Comparison of ENCODE assay signal across 27 cellular contexts in the genomic region with DNA sequence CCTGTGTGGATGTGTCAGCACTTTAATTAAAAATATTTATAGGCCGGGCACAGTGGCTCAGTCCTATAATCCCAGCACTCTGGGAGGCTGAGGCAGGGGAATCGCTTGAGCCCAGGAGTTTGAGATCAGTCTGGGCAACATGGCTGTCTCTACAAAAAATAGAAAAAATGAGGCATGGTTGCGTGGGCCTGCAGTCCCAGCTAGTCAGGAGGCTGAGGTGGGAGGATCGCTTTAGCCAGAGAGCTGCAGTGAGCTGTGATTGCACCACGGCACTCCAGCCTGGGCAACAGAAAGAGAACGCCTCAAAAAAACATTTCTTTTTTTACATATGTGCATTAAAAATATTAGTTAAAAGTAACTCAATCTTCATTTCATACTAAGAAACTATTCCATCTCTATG. TPM values are rescaled to one million over a fixed set of nuclear protein-coding genes. Genes with fewer than 3 reads are reported as not detected.
DNase-seq lines count a peak whose midpoint lies in the region; ATAC-seq, FAIRE-seq and TF ChIP-seq lines count a peak whose summit lies in the region.
"Had no signal": no experiment of that assay in that cellular context is flagged by ENCODE, and none has a peak within 500 bp of the region (broad histone marks: within the 10 kb centered on the region; RNA-seq: fewer than 3 reads in every experiment).

No MANE protein-coding gene starts in this region.

- H3K4me1 ChIP-seq in kidney (ENCODE audit: control insufficient read depth in 1 of 2, insufficient read depth in 1 of 2, low read depth in 1 of 2, low read length in 2 of 2) (no peaks in the 10 kb centered on the region), uterus (peaks cover 0 to 4% of the 10 kb centered on the region in 2 donors)

- H3K27me3 ChIP-seq in uterus = no peaks in the 10 kb centered on the region
- H3K27me3 ChIP-seq: BE2C had no signal

- H3K36me3 ChIP-seq in kidney (ENCODE audit: control insufficient read depth in 1 of 2, insufficient read depth in 2 of 2, low read length in 2 of 2) = peaks cover 17 to 24% of the 10 kb centered on the region in 2 donors
- H3K36me3 ChIP-seq in uterus = no peaks in the 10 kb centered on the region

- H3K27ac ChIP-seq in kidney (ENCODE audit: low read depth in 2 of 2, low read length in 2 of 2) = no peak overlapping the region
- H3K27ac ChIP-seq in uterus = peak overlapping the region; percentile 45 to 56
- H3K27ac ChIP-seq: GM23248 had no signal

- no peak for DNase-seq in central memory CD8-positive, alpha-beta T cell (ENCODE audit: low spot score in 2 of 2)
- DNase-seq in kidney = peak; percentile 6
- peak; percentile 7 for DNase-seq in posterior vena cava (ENCODE audit: low spot score)
- no peak for DNase-seq in uterus
- no peak for DNase-seq in effector CD8-positive, alpha-beta T cell (lab: John Stamatoyannopoulos, UW)
- DNase-seq: BE2C; CD8-positive, alpha-beta memory T cell; DMS 273 treated with DMSO at 0.1 percent for 48 hours; DMS79 treated with DMSO at 0.1 percent for 48 hours; GF-D8; GM23248; H7; KBM-7; MV-4-11; NCI-H1105 treated with DMSO at 0.1 percent for 48 hours; NCI-H146; NCI-H1930; NCI-H2107; NCI-H446; NCI-H524 treated with DMSO at 0.1 percent for 48 hours; NCI-H774; PC-3 had no signal

- no peak for ATAC-seq in central memory CD8-positive, alpha-beta T cell (replicated peaks; ENCODE audit: extremely low read depth, poor library complexity, severe bottlenecking)
- ATAC-seq in HG03520 (IDR thresholded peaks at IDR 0.05; ENCODE audit: unreplicated experiment) (no peak), GM19023 (IDR thresholded peaks at IDR 0.05; ENCODE audit: unreplicated experiment) (no peak)
- ATAC-seq in activated CD4-positive, CD25-positive, alpha-beta regulatory T cell treated with anti-CD3 and anti-CD28 coated beads, Interleukin-2, amount 50 U/mL, for 24 hours = no peak
- ATAC-seq: PC-3 had no signal

- H3K36me3 Mint-ChIP-seq in central memory CD8-positive, alpha-beta T cell (ENCODE audit: insufficient read depth) = peaks cover 27% of the 10 kb centered on the region

- no peak overlapping the region for H3K9ac ChIP-seq in kidney (ENCODE audit: low read length in 2 of 2)
- H3K9ac ChIP-seq: GM23248 had no signal

- no peak overlapping the region for H3K4me3 ChIP-seq in kidney (ENCODE audit: low read length in 2 of 2)
- H3K4me3 ChIP-seq in uterus = no peak overlapping the region
- H3K4me3 ChIP-seq: GM23248 had no signal

- FAIRE-seq in kidney (lab: Jason Lieb, UNC) = no peak
- FAIRE-seq: GM12892 had no signal

- H3K9me3 Mint-ChIP-seq in central memory CD8-positive, alpha-beta T cell = no peaks in the 10 kb centered on the region
- H3K9me3 Mint-ChIP-seq: CD14-positive monocyte; CD8-positive, alpha-beta memory T cell had no signal

- H3K9me3 ChIP-seq in kidney (ENCODE audit: control insufficient read depth in 1 of 2, low read length in 2 of 2) (no peaks in the 10 kb centered on the region), uterus (no peaks in the 10 kb centered on the region)
- H3K9me3 ChIP-seq: BE2C had no signal

- no peaks in the 10 kb centered on the region for H3K27me3 Mint-ChIP-seq in central memory CD8-positive, alpha-beta T cell

- peaks cover 17% of the 10 kb centered on the region for H3K4me1 Mint-ChIP-seq in central memory CD8-positive, alpha-beta T cell

- no peak for TF ChIP-seq POLR2A in uterus (IDR thresholded peaks at IDR 0.05)

- TF ChIP-seq CTCF in kidney (IDR thresholded peaks at IDR 0.05; ENCODE audit: borderline replicate concordance, extremely low read depth, insufficient read depth) = no peak
- no peak for TF ChIP-seq CTCF in uterus (IDR thresholded peaks at IDR 0.05)

- peak overlapping the region; percentile 41 for H3K27ac Mint-ChIP-seq in central memory CD8-positive, alpha-beta T cell (ENCODE audit: low read depth)

- intact Hi-C loops in kidney (cut with DNase I) (no loop called here), posterior vena cava (cut with DNase I) (no loop called here), uterus (cut with DNase I; ENCODE audit: low total_unique reads) (no loop called here)

- H3K4me3 Mint-ChIP-seq in central memory CD8-positive, alpha-beta T cell = no peak overlapping the region
- H3K4me3 Mint-ChIP-seq: CD14-positive monocyte; CD8-positive, alpha-beta memory T cell had no signal

RNA-seq across cellular contexts. Expression of gene TBC1D9B, which starts 6.2 kb away (rescaled TPM):
- 117 TPM for total RNA-seq in kidney
- 49.5 TPM for polyA plus RNA-seq in kidney (ENCODE audit: insufficient read depth, low read depth, low replicate concordance)
- total RNA-seq in posterior vena cava = 10 to 100 TPM; 85.0 to 90.5 TPM
- total RNA-seq in uterus = 1,000 to 10,000 TPM in 1 of 4 donors, 100 to 1,000 TPM in 1, 10 to 100 TPM in 2; 58.8 to 2,513 (median 108) TPM

RNA-seq across cellular contexts. Expression of gene MRNIP, which starts 42.8 kb away (rescaled TPM):
- total RNA-seq in kidney (36.6 TPM), posterior vena cava (10 to 100 TPM; 17.3 to 20.1 TPM), uterus (100 to 1,000 TPM in 1 of 4 donors, 10 to 100 TPM in 3; 16.8 to 138 (median 61.6) TPM)
- polyA plus RNA-seq in kidney (ENCODE audit: insufficient read depth, low read depth, low replicate concordance) = 25.3 TPM

Comparison
In these comparisons a context has a peak if more than half of its experiments do, and no peak if none do; other contexts are left out.
1. DNase-seq: peak in kidney (single experiment) and posterior vena cava (single experiment); none in central memory CD8-positive, alpha-beta T cell (0 of 2), uterus (0 of 2) and effector CD8-positive, alpha-beta T cell (single experiment).
2. H3K27ac ChIP-seq: peak in uterus (2 of 2); none in kidney (0 of 2).